8 cellular contexts compared by ENCODE assay signal in the genomic region with DNA sequence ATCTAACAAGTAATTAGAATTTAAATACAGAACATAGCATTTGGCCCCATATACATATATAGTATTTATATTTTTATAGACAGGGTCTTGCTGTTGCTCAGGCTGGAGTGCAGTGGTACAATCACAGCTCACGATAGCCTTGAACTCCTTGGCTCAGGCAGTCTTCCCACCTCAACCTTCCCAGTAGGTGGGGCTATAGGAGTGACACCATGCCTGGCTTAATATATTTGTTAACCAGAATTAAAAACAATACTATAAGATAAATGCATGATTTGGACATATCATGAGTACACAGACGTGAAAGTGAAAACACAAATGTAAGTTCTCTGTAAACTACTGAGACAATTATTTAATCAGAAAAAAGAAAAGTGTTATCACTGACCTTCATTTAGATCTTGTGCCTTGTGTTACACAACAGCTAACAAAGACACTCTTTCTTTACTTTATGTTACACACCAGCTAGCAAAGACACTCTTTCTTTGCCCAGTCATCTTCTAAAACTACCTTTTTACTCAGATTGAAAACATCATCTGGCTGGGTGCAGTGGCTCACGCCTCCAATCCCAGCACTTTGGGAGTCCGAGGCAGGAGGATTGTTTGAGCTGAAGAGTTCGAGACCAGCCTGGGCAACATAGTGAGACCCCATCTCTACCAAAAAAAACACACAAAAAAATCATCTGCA. TPM values are rescaled to one million over a fixed set of nuclear protein-coding genes. Genes with fewer than 3 reads are reported as not detected.
DNase-seq lines count a peak whose midpoint lies in the region; FAIRE-seq and TF ChIP-seq lines count a peak whose summit lies in the region.

No MANE protein-coding gene starts in this region.

- H3K36me3 ChIP-seq in cardiac muscle cell (peaks cover 46% of the 10 kb centered on the region), Peyer's patch (peaks cover 0 to 66% (median 0%) of the 10 kb centered on the region in 3 donors), smooth muscle cell (ENCODE audit: low read depth) (no peaks in the 10 kb centered on the region)

- no peak overlapping the region for H3K4me3 ChIP-seq in cardiac muscle cell
- no peak overlapping the region for H3K4me3 ChIP-seq in Peyer's patch
- no peak overlapping the region for H3K4me3 ChIP-seq in fibroblast of villous mesenchyme (ENCODE audit: low read depth, low read length)
- H3K4me3 ChIP-seq in smooth muscle cell: no peak overlapping the region

- no peaks in the 10 kb centered on the region for H3F3A ChIP-seq in smooth muscle cell (ENCODE audit: low read depth)

- peak; percentile 6 to 28 for DNase-seq in cardiac muscle cell (ENCODE audit: low read depth in 1 of 2, low spot score in 1 of 2)
- no peak for DNase-seq in cardiac septum (ENCODE audit: low spot score)
- DNase-seq in Peyer's patch: peak in 1 of 3 donors; percentile 60
- DNase-seq in fibroblast of villous mesenchyme (ENCODE audit: low read depth): peak; percentile 42
- DNase-seq in smooth muscle cell (lab: John Stamatoyannopoulos, UW; ENCODE audit: unreplicated experiment): no peak
- DNase-seq in NCI-H2029 treated with DMSO at 0.1 percent for 48 hours (lab: John Stamatoyannopoulos, UW): no peak
- DNase-seq in NCI-H345 treated with DMSO at 0.1 percent for 48 hours (lab: John Stamatoyannopoulos, UW; ENCODE audit: unreplicated experiment): no peak
- no peak for DNase-seq in GM12891 (ENCODE audit: insufficient read length, low spot score)

- intact Hi-C loops in cardiac septum (cut with DNase I): loop anchor here (2.0 kb wide), 1 partner anchor 135 kb away; no protein-coding TSS in a partner anchor

- no peak overlapping the region for H2AFZ ChIP-seq in smooth muscle cell (ENCODE audit: low read depth)

- peaks cover 3% of the 10 kb centered on the region for H3K79me2 ChIP-seq in smooth muscle cell (ENCODE audit: low read depth)

- TF ChIP-seq CTCF in cardiac muscle cell (IDR thresholded peaks at IDR 0.05; ENCODE audit: low read depth, low read length): peak; percentile 37
- TF ChIP-seq CTCF in Peyer's patch (IDR thresholded peaks at IDR 0.05): peak in 4 of 6 experiments; percentile 26 to 65 (median 62)
- peak; percentile 63 for TF ChIP-seq CTCF in fibroblast of villous mesenchyme (IDR thresholded peaks at IDR 0.05; ENCODE audit: insufficient read depth, low read depth, low read length)
- TF ChIP-seq CTCF in smooth muscle cell (IDR thresholded peaks at IDR 0.05; ENCODE audit: borderline replicate concordance, insufficient read depth, poor library complexity, severe bottlenecking): peak; percentile 19

- no peak for FAIRE-seq in GM12891 (lab: Jason Lieb, UNC)

- TF ChIP-seq POLR2A in Peyer's patch (IDR thresholded peaks at IDR 0.05) (no peak), GM12891 (IDR thresholded peaks at IDR 0.05; ENCODE audit: low read depth, low read length) (no peak)

- WGBS in smooth muscle cell (ENCODE audit: low lambda C conversion rate): 98% methylated on average over 5 of the region's 5 CpGs

- H3K27me3 ChIP-seq in cardiac muscle cell (no peaks in the 10 kb centered on the region), Peyer's patch (no peaks in the 10 kb centered on the region), smooth muscle cell (ENCODE audit: low read depth) (no peaks in the 10 kb centered on the region)

- H3K27ac ChIP-seq in cardiac muscle cell (no peak overlapping the region), Peyer's patch (no peak overlapping the region), smooth muscle cell (ENCODE audit: low read depth) (no peak overlapping the region)

- H3K9me3 ChIP-seq in cardiac muscle cell (ENCODE audit: low read depth): no peaks in the 10 kb centered on the region
- no peaks in the 10 kb centered on the region for H3K9me3 ChIP-seq in Peyer's patch
- H3K9me3 ChIP-seq in smooth muscle cell (replicated peaks; ENCODE audit: low read depth): no peaks in the 10 kb centered on the region

- no peak overlapping the region for H3K4me2 ChIP-seq in smooth muscle cell

- H3K9ac ChIP-seq in smooth muscle cell (ENCODE audit: low read depth): no peak overlapping the region

- no peaks in the 10 kb centered on the region for H3K4me1 ChIP-seq in cardiac muscle cell (ENCODE audit: low read depth)
- peaks cover 0 to 14% (median 0%) of the 10 kb centered on the region in 4 donors for H3K4me1 ChIP-seq in Peyer's patch
- no peaks in the 10 kb centered on the region for H3K4me1 ChIP-seq in smooth muscle cell (ENCODE audit: low read depth)

- peaks cover 5% of the 10 kb centered on the region for H4K20me1 ChIP-seq in smooth muscle cell (ENCODE audit: low read depth)

TF ChIP-seq in GM12891, 5 proteins besides CTCF, POLR2A, EP300 and RAD21:
- no peak for TF ChIP-seq TAF1 (IDR thresholded peaks at IDR 0.05; ENCODE audit: low read depth, low read length)
- no peak for TF ChIP-seq POU2F2 (IDR thresholded peaks at IDR 0.05; ENCODE audit: low read depth, low read length)
- no peak for TF ChIP-seq POLR2AphosphoS5 (IDR thresholded peaks at IDR 0.05; ENCODE audit: low read depth, low read length)
- TF ChIP-seq SPI1 (IDR thresholded peaks at IDR 0.05; ENCODE audit: low read depth, low read length): no peak
- TF ChIP-seq PAX5 (IDR thresholded peaks at IDR 0.05; ENCODE audit: insufficient read depth, low read length, severe bottlenecking): no peak
TF ChIP-seq in GM12891: peak in this region for 0.

RNA-seq across cellular contexts. Expression of a gene that starts 22.6 kb away (rescaled TPM):
- total RNA-seq in cardiac muscle cell (58.2 and 93.5 TPM in 2 replicates), cardiac septum (48.3 TPM), Peyer's patch (100 to 1,000 TPM in 2 of 4 donors, 10 to 100 TPM in 2; 50.6 to 123 (median 97.7) TPM), fibroblast of villous mesenchyme (85.4 and 107 TPM in 2 replicates), smooth muscle cell (37.5 and 276 TPM in 2 replicates)
- polyA plus RNA-seq in cardiac muscle cell (61.7 and 94.6 TPM in 2 replicates), smooth muscle cell (71.7 and 82.9 TPM in 2 replicates)
- polyA plus RNA-seq in GM12891 (2012; ENCODE audit: low read depth, missing spikeins): 67.0 TPM

RNA-seq across cellular contexts. Expression of a gene that starts 30.2 kb away (rescaled TPM):
- total RNA-seq in cardiac muscle cell (24.2 and 28.6 TPM in 2 replicates), cardiac septum (6.6 TPM), Peyer's patch (10 to 100 TPM in 3 of 4 donors, 1 to 10 TPM in 1; 7.4 to 40.4 (median 21.7) TPM), fibroblast of villous mesenchyme (8.1 and 8.2 TPM in 2 replicates), smooth muscle cell (11.9 and 13.8 TPM in 2 replicates)
- polyA plus RNA-seq in cardiac muscle cell (16.5 and 22.2 TPM in 2 replicates), smooth muscle cell (29.3 and 29.9 TPM in 2 replicates)
- polyA plus RNA-seq in GM12891 (2012; ENCODE audit: low read depth, missing spikeins): 19.1 TPM

Comparison
In these comparisons a context has a peak if more than half of its experiments do, and no peak if none do; other contexts are left out.
1. DNase-seq: peak in cardiac muscle cell (2 of 2) and fibroblast of villous mesenchyme (single experiment); none in cardiac septum (single experiment), smooth muscle cell (single experiment), NCI-H2029 treated with DMSO at 0.1 percent for 48 hours (single experiment), NCI-H345 treated with DMSO at 0.1 percent for 48 hours (single experiment) and GM12891 (single experiment).
2. Peak in every context shown above with its lines, with median percentiles within 50 percentile points of each other: CTCF ChIP-seq.